Comparison of ENCODE assay signal across 15 cellular contexts in genomic region chr2:39381653-39382052, GRCh38. TPM values are rescaled to one million over a fixed set of nuclear protein-coding genes. Genes with fewer than 3 reads are reported as not detected.
A peak's percentile ranks its signal among the peaks of the same experiment; 100 is the strongest.
DNase-seq lines count a peak whose midpoint lies in the region; ATAC-seq, FAIRE-seq and TF ChIP-seq lines count a peak whose summit lies in the region.
"Had no signal": no experiment of that assay in that cellular context is flagged by ENCODE, and none has a peak within 500 bp of the region (broad histone marks: within the 10 kb centered on the region; RNA-seq: fewer than 3 reads in every experiment).

No MANE protein-coding gene starts in this region.

- H3K4me2 ChIP-seq in SK-N-SH, result peak overlapping the region; percentile 22

- H3K27ac Mint-ChIP-seq in CD8-positive, alpha-beta memory T cell, result no peak overlapping the region
- H3K27ac Mint-ChIP-seq: activated CD4-positive, alpha-beta memory T cell treated with anti-CD3 and anti-CD28 coated beads for 36 hours had no signal

- H3K36me3 ChIP-seq in SK-N-SH (replicated peaks in 1 of 2; ENCODE audit: control insufficient read depth in 1 of 2, insufficient read depth in 2 of 2, low read length in 1 of 2) (peaks cover 0 to 5% of the 10 kb centered on the region in 2 experiments), psoas muscle (ENCODE audit: insufficient read depth in 1 of 2, low read depth in 1 of 2) (peaks cover 0 to 5% of the 10 kb centered on the region in 2 donors), prostate gland (no peaks in the 10 kb centered on the region)
- no peaks in the 10 kb centered on the region for H3K36me3 ChIP-seq in CD8-positive, alpha-beta memory T cell (ENCODE audit: insufficient read depth, low read length)
- H3K36me3 ChIP-seq: adrenal gland, ovary had no signal

- H3K27me3 ChIP-seq in SK-N-SH (ENCODE audit: insufficient read depth), result no peaks in the 10 kb centered on the region
- no peaks in the 10 kb centered on the region for H3K27me3 ChIP-seq in psoas muscle (ENCODE audit: insufficient read depth in 3 of 3, low read length in 2 of 3)
- no peaks in the 10 kb centered on the region for H3K27me3 ChIP-seq in prostate gland (replicated peaks; ENCODE audit: insufficient read depth)
- H3K27me3 ChIP-seq in CD8-positive, alpha-beta memory T cell (ENCODE audit: insufficient read depth, low read length, poor library complexity, severe bottlenecking), result no peaks in the 10 kb centered on the region
- H3K27me3 ChIP-seq in foreskin keratinocyte, result no peaks in the 10 kb centered on the region
- H3K27me3 ChIP-seq: adrenal gland, ovary had no signal

- intact Hi-C loops in psoas muscle (cut with DNase I), result loop anchor here (1.0 to 5.0 kb wide), 2 partner anchors 50 to 51 kb away; no protein-coding TSS in a partner anchor
- intact Hi-C loops in prostate gland (cut with DNase I), result loop anchor here (5.0 kb wide), 1 partner anchor 131 kb away; no protein-coding TSS in a partner anchor

- no peak for TF ChIP-seq RAD21 in SK-N-SH (IDR thresholded peaks at IDR 0.05; ENCODE audit: low read length)

- peaks cover 7% of the 10 kb centered on the region for H3F3A ChIP-seq in SK-N-SH (replicated peaks; ENCODE audit: insufficient read depth)

- H3K27ac ChIP-seq in SK-N-SH (ENCODE audit: low read depth in 2 of 2, low read length in 1 of 2), result no peak overlapping the region
- H3K27ac ChIP-seq in psoas muscle, result peak overlapping the region; percentile 82
- H3K27ac ChIP-seq in prostate gland, result no peak overlapping the region
- H3K27ac ChIP-seq in CD8-positive, alpha-beta memory T cell (ENCODE audit: low read depth, low read length), result no peak overlapping the region
- no peak overlapping the region for H3K27ac ChIP-seq in foreskin keratinocyte

- H3K9me3 ChIP-seq in SK-N-SH (peaks cover 7% of the 10 kb centered on the region; the same call in 1 of the 2 replicates), psoas muscle (no peaks in the 10 kb centered on the region), prostate gland (no peaks in the 10 kb centered on the region)
- no peaks in the 10 kb centered on the region for H3K9me3 ChIP-seq in CD8-positive, alpha-beta memory T cell (ENCODE audit: low read length)
- H3K9me3 ChIP-seq: adrenal gland, ovary had no signal

- WGBS in SK-N-SH (ENCODE audit: low lambda C conversion rate), result 91% methylated on average over 5 of the region's 5 CpGs
- 54 to 66% (median 57%) methylated on average over 5 of the region's 5 CpGs for WGBS in psoas muscle, 3 donors
- WGBS in prostate gland, result 71% methylated on average over 5 of the region's 5 CpGs

- H3K79me2 ChIP-seq in SK-N-SH (ENCODE audit: insufficient read depth), result peaks cover 81% of the 10 kb centered on the region

- H2AFZ ChIP-seq in SK-N-SH (ENCODE audit: low read depth), result no peak overlapping the region

- H3K27me3 Mint-ChIP-seq in CD8-positive, alpha-beta memory T cell, result no peaks in the 10 kb centered on the region
- H3K27me3 Mint-ChIP-seq: activated CD4-positive, alpha-beta memory T cell treated with anti-CD3 and anti-CD28 coated beads for 36 hours had no signal

- no peaks in the 10 kb centered on the region for H4K20me1 ChIP-seq in SK-N-SH (ENCODE audit: insufficient read depth)

- TF ChIP-seq CTCF in SK-N-SH (IDR thresholded peaks at IDR 0.05) (no peak), psoas muscle (IDR thresholded peaks at IDR 0.05) (no peak), prostate gland (IDR thresholded peaks at IDR 0.05) (no peak), foreskin keratinocyte (conservative IDR thresholded peaks at IDR 0.05) (no peak)

- no peak for TF ChIP-seq EP300 in SK-N-SH (IDR thresholded peaks at IDR 0.05; ENCODE audit: borderline replicate concordance in 1 of 2, low read depth in 1 of 2, low read length in 1 of 2)

- POLR2A ChIA-PET in SK-N-SH (lab: Yijun Ruan, JAX), result no interaction called here
- POLR2A ChIA-PET in CD8-positive, alpha-beta memory T cell (lab: Charles Lee), result no interaction called here

- peaks cover 5 to 25% (median 7%) of the 10 kb centered on the region in 3 donors for H3K4me1 Mint-ChIP-seq in CD8-positive, alpha-beta memory T cell

- H3K9me3 Mint-ChIP-seq in CD8-positive, alpha-beta memory T cell, result peaks cover 0 to 2% (median 0%) of the 10 kb centered on the region in 5 donors

- DNase-seq in H54 (ENCODE audit: insufficient read length, low spot score) (no peak), SK-N-SH (no peak), iPS-NIHi11 (ENCODE audit: low spot score) (peak; percentile 28), psoas muscle (no peak), prostate gland (ENCODE audit: low spot score) (no peak), foreskin keratinocyte (no peak)
- DNase-seq in stimulated activated CD4-positive, alpha-beta T cell treated with anti-CD3 and anti-CD28 coated beads, Interleukin-2, amount 100 ng/mL, for 24 hours, result no peak
- DNase-seq in CD8-positive, alpha-beta memory T cell, result no peak
- DNase-seq: activated CD4-positive, alpha-beta memory T cell treated with anti-CD3 and anti-CD28 coated beads for 36 hours; activated T-cell treated with anti-CD3 and anti-CD28 coated beads, Interleukin-2, amount 50 U/mL, for 72 hours; adrenal gland; cerebellar nuclear complex; NCI-H446; ovary had no signal

- H3K4me1 ChIP-seq in SK-N-SH (ENCODE audit: control insufficient read depth in 1 of 2, insufficient read depth in 2 of 2, low read depth in 1 of 2, low read length in 1 of 2) (peaks cover 3 to 28% of the 10 kb centered on the region in 2 experiments), psoas muscle (peaks cover 76% of the 10 kb centered on the region), prostate gland (replicated peaks) (no peaks in the 10 kb centered on the region), foreskin keratinocyte (no peaks in the 10 kb centered on the region)
- no peaks in the 10 kb centered on the region for H3K4me1 ChIP-seq in CD8-positive, alpha-beta memory T cell (ENCODE audit: insufficient read depth, low read length)

- H3K4me3 Mint-ChIP-seq in CD8-positive, alpha-beta memory T cell, result no peak overlapping the region
- H3K4me3 Mint-ChIP-seq: activated CD4-positive, alpha-beta memory T cell treated with anti-CD3 and anti-CD28 coated beads for 36 hours; activated T-cell treated with anti-CD3 and anti-CD28 coated beads, Interleukin-2, amount 50 U/mL, for 72 hours had no signal

- H3K9ac ChIP-seq in SK-N-SH, result no peak overlapping the region

- ATAC-seq in psoas muscle (peak in 3 of 4 donors; percentile 15 to 26 (median 17)), foreskin keratinocyte (no peak)
- ATAC-seq: activated T-cell treated with anti-CD3 and anti-CD28 coated beads, Interleukin-2, amount 50 U/mL, for 72 hours had no signal

- no peak overlapping the region for H3K4me3 ChIP-seq in SK-N-SH (ENCODE audit: low read depth in 2 of 2, low read length in 1 of 2)
- no peak overlapping the region for H3K4me3 ChIP-seq in psoas muscle
- H3K4me3 ChIP-seq in prostate gland, result no peak overlapping the region
- no peak overlapping the region for H3K4me3 ChIP-seq in CD8-positive, alpha-beta memory T cell (ENCODE audit: low read length)
- H3K4me3 ChIP-seq: adrenal gland, ovary had no signal

- TF ChIP-seq POLR2A in H54 (IDR thresholded peaks at IDR 0.05; ENCODE audit: low read depth, low read length) (no peak), prostate gland (IDR thresholded peaks at IDR 0.05) (no peak)

- CTCF ChIA-PET in SK-N-SH (lab: Yijun Ruan, JAX), result interaction anchor here (0.6 to 4.1 kb wide), 6 partner anchors 12 to 342 kb away, joined by 3 to 53 read pairs (median 14); no protein-coding TSS in a partner anchor
- CTCF ChIA-PET in CD8-positive, alpha-beta memory T cell (lab: Charles Lee), result no interaction called here

- no peaks in the 10 kb centered on the region for H3K9me2 ChIP-seq in SK-N-SH

- peaks cover 0 to 4% (median 0%) of the 10 kb centered on the region in 3 donors for H3K36me3 Mint-ChIP-seq in CD8-positive, alpha-beta memory T cell
- H3K36me3 Mint-ChIP-seq: activated CD4-positive, alpha-beta memory T cell treated with anti-CD3 and anti-CD28 coated beads for 36 hours had no signal

- peak; percentile 23 for FAIRE-seq in H54 (lab: Jason Lieb, UNC)
- FAIRE-seq: endothelial cell of umbilical vein had no signal

TF ChIP-seq in SK-N-SH, 30 proteins besides CTCF, POLR2A, EP300 and RAD21 (continues in another document):
- no peak for TF ChIP-seq FOXM1 (IDR thresholded peaks at IDR 0.05; ENCODE audit: low read depth)
- TF ChIP-seq ELF1 (IDR thresholded peaks at IDR 0.05), result no peak
- no peak for TF ChIP-seq FOSL2 (IDR thresholded peaks at IDR 0.05; ENCODE audit: borderline replicate concordance, low read depth)
- no peak for TF ChIP-seq RXRA (IDR thresholded peaks at IDR 0.05; ENCODE audit: borderline replicate concordance, low read depth)
- no peak for TF ChIP-seq POLR2AphosphoS5 (IDR thresholded peaks at IDR 0.05; ENCODE audit: low read depth, low read length)
- TF ChIP-seq USF1 (IDR thresholded peaks at IDR 0.05; ENCODE audit: borderline replicate concordance, low read depth), result no peak
- TF ChIP-seq SMC3 (IDR thresholded peaks at IDR 0.05; ENCODE audit: low read depth, low read length), result no peak
- TF ChIP-seq, protein P1, sequence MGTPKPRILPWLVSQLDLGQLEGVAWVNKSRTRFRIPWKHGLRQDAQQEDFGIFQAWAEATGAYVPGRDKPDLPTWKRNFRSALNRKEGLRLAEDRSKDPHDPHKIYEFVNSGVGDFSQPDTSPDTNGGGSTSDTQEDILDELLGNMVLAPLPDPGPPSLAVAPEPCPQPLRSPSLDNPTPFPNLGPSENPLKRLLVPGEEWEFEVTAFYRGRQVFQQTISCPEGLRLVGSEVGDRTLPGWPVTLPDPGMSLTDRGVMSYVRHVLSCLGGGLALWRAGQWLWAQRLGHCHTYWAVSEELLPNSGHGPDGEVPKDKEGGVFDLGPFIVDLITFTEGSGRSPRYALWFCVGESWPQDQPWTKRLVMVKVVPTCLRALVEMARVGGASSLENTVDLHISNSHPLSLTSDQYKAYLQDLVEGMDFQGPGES (IDR thresholded peaks at IDR 0.05; ENCODE audit: low read depth, low read length), result no peak

RNA-seq across cellular contexts. Expression of gene MAP4K3, which starts 55.4 kb away (rescaled TPM):
- polyA plus RNA-seq in SK-N-SH (2012; rRNA removed) (8.8 and 11.1 TPM in 2 replicates), psoas muscle (10 to 100 TPM in 2 of 3 donors, 1 to 10 TPM in 1; 8.4 to 23.8 (median 15.4) TPM), foreskin keratinocyte (3.3 and 4.7 TPM in 2 replicates)
- polyA plus RNA-seq in SK-N-SH (2012; cell fraction: cytosol; rRNA removed), result 12.0 and 14.6 TPM in 2 replicates
- polyA plus RNA-seq in SK-N-SH (2012; cell fraction: nucleus; rRNA removed), result 8.6 and 21.1 TPM in 2 replicates
- total RNA-seq in psoas muscle (10 to 100 TPM; 31.0 to 47.7 (median 37.4) TPM), prostate gland (10 to 100 TPM; 34.3 to 41.8 TPM), foreskin keratinocyte (16.8 and 17.3 TPM in 2 replicates)
- 1 to 10 TPM; 7.0 to 8.2 TPM for total RNA-seq in CD8-positive, alpha-beta memory T cell
- polyA plus RNA-seq in CD8-positive, alpha-beta memory T cell, result 2.7 TPM
